In genomic region chr22:19109198-19110063, GRCh38 we compare ENCODE assay signal across 8 cellular contexts. TPM values are rescaled to one million over a fixed set of nuclear protein-coding genes. Genes with fewer than 3 reads are reported as not detected.
DNase-seq lines count a peak whose midpoint lies in the region; ATAC-seq and TF ChIP-seq lines count a peak whose summit lies in the region.

No MANE protein-coding gene starts in this region.

- H3K4me3 ChIP-seq in body of pancreas (no peak overlapping the region), right lobe of liver (no peak overlapping the region), transverse colon (no peak overlapping the region)

- TF ChIP-seq POLR2A in body of pancreas (IDR thresholded peaks at IDR 0.05) (no peak), right lobe of liver (IDR thresholded peaks at IDR 0.05) (no peak), transverse colon (IDR thresholded peaks at IDR 0.05) (no peak)

- DNase-seq in NCI-H2029 treated with DMSO at 0.1 percent for 48 hours (lab: John Stamatoyannopoulos, UW) (peak; percentile 30), NCI-H2029 (lab: John Stamatoyannopoulos, UW) (no peak), RWPE1 (ENCODE audit: low spot score) (peak; percentile 55), body of pancreas (peak; percentile 58 to 79 (median 66)), right lobe of liver (no peak), transverse colon (peak; percentile 52), HEK293T (ENCODE audit: extremely low spot score) (no peak)

- H3K4me1 ChIP-seq in body of pancreas (peaks cover 68% of the 10 kb centered on the region), right lobe of liver (peaks cover 0 to 22% (median 8%) of the 10 kb centered on the region in 4 donors), transverse colon (peaks cover 14 to 52% (median 23%) of the 10 kb centered on the region in 4 donors)

- CTCF ChIA-PET in RWPE1 (lab: Yijun Ruan, JAX) (interaction anchor here (0.6 kb wide), 1 partner anchor 10 kb away, joined by 6 read pairs; no protein-coding TSS in a partner anchor), HEK293T (lab: Yijun Ruan, JAX) (no interaction called here)

- intact Hi-C loops in body of pancreas (cut with DNase I), result no loop called here
- intact Hi-C loops in right lobe of liver (cut with DNase I), result no loop called here
- intact Hi-C loops in transverse colon (cut with DNase I; ENCODE audit: low total_unique reads), result no loop called here

- no peak for TF ChIP-seq CTCF in RWPE1 (conservative IDR thresholded peaks at IDR 0.05; ENCODE audit: low read depth)
- TF ChIP-seq CTCF in body of pancreas (IDR thresholded peaks at IDR 0.05), result no peak
- TF ChIP-seq CTCF in right lobe of liver (IDR thresholded peaks at IDR 0.05), result no peak
- no peak for TF ChIP-seq CTCF in transverse colon (IDR thresholded peaks at IDR 0.05)

- 40 to 53% methylated on average over 7 of the region's 7 CpGs for WGBS in body of pancreas, 2 donors
- WGBS in right lobe of liver (ENCODE audit: insufficient coverage, low coverage, low lambda C conversion rate, missing lambda C conversion rate), result 21% methylated on average over 7 of the region's 7 CpGs
- 39 to 40% methylated on average over 5 to 7 of the region's 7 CpGs for WGBS in transverse colon (ENCODE audit: low coverage in 1 of 2), 2 donors

- POLR2A ChIA-PET in RWPE1 (lab: Yijun Ruan, JAX; ENCODE audit: low non-redundant PET), result no interaction called here
- POLR2A ChIA-PET in HEK293T (lab: Yijun Ruan, JAX), result interaction anchor here (1.6 kb wide), 1 partner anchor 35 kb away, joined by 5 read pairs; the partner anchor contains the start of gene ESS2

- no peaks in the 10 kb centered on the region for H3K9me3 ChIP-seq in body of pancreas
- no peaks in the 10 kb centered on the region for H3K9me3 ChIP-seq in right lobe of liver
- H3K9me3 ChIP-seq in transverse colon, result no peaks in the 10 kb centered on the region

- no peak for TF ChIP-seq EP300 in transverse colon (IDR thresholded peaks at IDR 0.05; ENCODE audit: low read depth)

- in situ Hi-C loops in transverse colon (cut with MboI; ENCODE audit: low pct_ligation_motif_present in 1 of 4, low pct_unique_long_range_greater_than_20kb in 1 of 4, low sequenced_read_pairs in 3 of 4), result no loop called here

- peak overlapping the region; percentile 81 for H3K27ac ChIP-seq in RWPE1
- peak overlapping the region; percentile 19 to 64 (median 54) for H3K27ac ChIP-seq in body of pancreas
- peak overlapping the region; percentile 4 to 89 (median 66) for H3K27ac ChIP-seq in right lobe of liver
- peak overlapping the region; percentile 32 to 67 (median 54) for H3K27ac ChIP-seq in transverse colon

- peak; percentile 77 for ATAC-seq in HG03045 (IDR thresholded peaks at IDR 0.05; ENCODE audit: unreplicated experiment)
- ATAC-seq in body of pancreas, result peak; percentile 86
- ATAC-seq in right lobe of liver, result peak; percentile 88 to 94 (median 93)

- H3K27me3 ChIP-seq in body of pancreas (no peaks in the 10 kb centered on the region), right lobe of liver (no peaks in the 10 kb centered on the region), transverse colon (no peaks in the 10 kb centered on the region)

- H3K36me3 ChIP-seq in body of pancreas (replicated peaks in 1 of 2; ENCODE audit: insufficient read depth in 1 of 2, low read depth in 2 of 2) (no peaks in the 10 kb centered on the region), right lobe of liver (no peaks in the 10 kb centered on the region), transverse colon (no peaks in the 10 kb centered on the region)

TF ChIP-seq in HEK293T, 16 proteins besides CTCF, POLR2A, EP300 and RAD21:
- TF ChIP-seq L3MBTL2 (conservative IDR thresholded peaks at IDR 0.05), result no peak
- no peak for TF ChIP-seq ELF4 (IDR thresholded peaks at IDR 0.05)
- no peak for TF ChIP-seq TARDBP (IDR thresholded peaks at IDR 0.05)
- TF ChIP-seq FOXA1 (IDR thresholded peaks at IDR 0.05), result no peak

RNA-seq across cellular contexts. Expression of gene DGCR2, which starts 12.8 kb away (rescaled TPM):
- total RNA-seq in body of pancreas (10 to 100 TPM; 43.8 to 89.3 TPM), right lobe of liver (10 to 100 TPM; 19.8 to 31.7 (median 24.7) TPM), transverse colon (100 to 1,000 TPM in 1 of 4 donors, 10 to 100 TPM in 3; 71.6 to 106 (median 94.3) TPM)

RNA-seq across cellular contexts. Expression of gene TSSK2, which starts 21.7 kb away (rescaled TPM):
- total RNA-seq in body of pancreas (under 1 TPM in 1 of 2 donors, not detected in 1; 0.33 TPM), right lobe of liver (not detected), transverse colon (not detected)

RNA-seq across cellular contexts. Expression of gene ESS2, which starts 35.0 kb away (rescaled TPM):
- total RNA-seq in body of pancreas, result 1 to 10 TPM; 4.6 to 7.3 TPM
- total RNA-seq in right lobe of liver, result 1 to 10 TPM; 4.8 to 9.2 (median 5.4) TPM
- total RNA-seq in transverse colon, result 10 to 100 TPM in 2 of 4 donors, 1 to 10 TPM in 2; 3.8 to 13.7 (median 10.4) TPM

RNA-seq across cellular contexts. Expression of gene GSC2, which starts 40.7 kb away (rescaled TPM):
- total RNA-seq in body of pancreas (not detected), right lobe of liver (not detected), transverse colon (not detected)

Comparison
In these comparisons a context has a peak if more than half of its experiments do, and no peak if none do; other contexts are left out.
1. DNase-seq: peak in NCI-H2029 treated with DMSO at 0.1 percent for 48 hours (single experiment), RWPE1 (single experiment), body of pancreas (4 of 4) and transverse colon (single experiment); none in NCI-H2029 (single experiment), right lobe of liver (0 of 3) and HEK293T (single experiment).
2. Peak in every context shown above with its lines, with median percentiles within 50 percentile points of each other: ATAC-seq and H3K27ac ChIP-seq.